ENCODE assay signal across 14 cellular contexts in the genomic region with DNA sequence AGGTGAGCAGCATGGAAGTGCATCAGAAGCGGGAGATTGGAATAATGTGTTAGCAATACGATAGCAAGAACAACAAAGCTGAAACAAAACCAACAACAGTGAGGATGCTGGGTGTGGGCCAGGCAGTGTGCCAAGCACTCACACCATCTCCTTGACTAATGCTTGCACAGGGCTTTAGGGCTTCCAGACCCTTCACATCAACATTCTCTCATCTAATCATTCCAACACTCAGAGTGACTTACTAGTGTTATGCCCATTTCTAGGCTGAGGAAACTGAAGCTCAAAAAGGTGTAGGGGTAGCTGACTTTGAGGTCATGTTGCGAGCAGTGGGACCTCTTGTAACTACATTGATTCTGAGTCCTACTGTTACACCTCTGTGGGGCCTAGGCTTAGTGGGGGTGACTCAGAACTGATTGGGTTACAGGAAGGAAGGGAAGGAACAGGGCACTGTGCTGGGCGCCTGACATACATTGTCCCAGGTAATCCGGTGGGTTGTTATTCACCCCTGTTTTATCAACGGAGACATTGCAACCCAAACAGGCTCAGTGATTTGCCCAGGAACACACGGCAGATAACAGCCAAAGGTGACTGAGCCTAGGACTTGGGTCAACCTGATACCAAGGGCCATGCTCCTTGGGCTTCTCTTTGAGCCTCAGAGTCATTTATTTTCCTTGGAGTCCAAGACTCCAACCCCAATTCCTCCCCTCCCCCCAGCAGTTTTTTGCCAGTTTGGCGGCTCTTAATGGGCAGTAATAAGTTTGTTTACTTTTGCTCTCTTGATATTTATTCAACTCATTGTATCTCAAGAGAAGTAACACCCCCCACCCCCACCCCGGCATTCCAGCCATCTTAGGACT. TPM values are rescaled to one million over a fixed set of nuclear protein-coding genes. Genes with fewer than 3 reads are reported as not detected.
A peak's percentile ranks its signal among the peaks of the same experiment; 100 is the strongest.
DNase-seq lines count a peak whose midpoint lies in the region; ATAC-seq, FAIRE-seq and TF ChIP-seq lines count a peak whose summit lies in the region.
"Had no signal": no experiment of that assay in that cellular context is flagged by ENCODE, and none has a peak within 500 bp of the region (broad histone marks: within the 10 kb centered on the region; RNA-seq: fewer than 3 reads in every experiment).

No MANE protein-coding gene starts in this region.

- intact Hi-C loops in endothelial cell of umbilical vein (cut with micrococcal nuclease) (no loop called here), psoas muscle (cut with DNase I) (no loop called here)

- TF ChIP-seq POLR2A in endothelial cell of umbilical vein (IDR thresholded peaks at IDR 0.05; ENCODE audit: low read depth, low read length), result no peak

- H3K9me1 ChIP-seq in endothelial cell of umbilical vein (replicated peaks; ENCODE audit: control insufficient read depth, extremely low read depth, insufficient read depth, low read length), result no peaks in the 10 kb centered on the region

- no peaks in the 10 kb centered on the region for H4K20me1 ChIP-seq in endothelial cell of umbilical vein (replicated peaks; ENCODE audit: control insufficient read depth, extremely low read depth, insufficient read depth, low read length)

- ATAC-seq in psoas muscle, result no peak
- ATAC-seq: left colon had no signal

- H3K56ac ChIP-seq in mesendoderm (ENCODE audit: low read length), result no peak overlapping the region

- no peaks in the 10 kb centered on the region for H3K9me3 ChIP-seq in endothelial cell of umbilical vein (replicated peaks; ENCODE audit: control insufficient read depth, insufficient read depth, low read length)
- no peaks in the 10 kb centered on the region for H3K9me3 ChIP-seq in psoas muscle
- H3K9me3 ChIP-seq: tibial nerve had no signal

- peak overlapping the region; percentile 94 for H3K23ac ChIP-seq in mesendoderm (ENCODE audit: low read length)

- H3K9ac ChIP-seq in endothelial cell of umbilical vein (replicated peaks; ENCODE audit: extremely low read depth, insufficient read depth, low read length), result no peak overlapping the region
- H3K9ac ChIP-seq in mesendoderm (ENCODE audit: low read length), result no peak overlapping the region

- H4K5ac ChIP-seq in mesendoderm (ENCODE audit: low read length), result no peak overlapping the region

- no peak overlapping the region for H3K4me3 ChIP-seq in LNCaP clone FGC (ENCODE audit: low read depth, low read length)
- H3K4me3 ChIP-seq in endothelial cell of umbilical vein (replicated peaks in 1 of 3; ENCODE audit: insufficient read depth in 1 of 3, low read depth in 1 of 3, low read length in 3 of 3), result no peak overlapping the region
- H3K4me3 ChIP-seq in mesendoderm (ENCODE audit: low read length), result no peak overlapping the region
- no peak overlapping the region for H3K4me3 ChIP-seq in psoas muscle
- H3K4me3 ChIP-seq: hepatocyte, tibial nerve had no signal

- DNase-seq in LNCaP clone FGC (ENCODE audit: low read depth) (peak; percentile 32), endothelial cell of umbilical vein (ENCODE audit: low read depth, low spot score) (peak; percentile 41), mesendoderm (no peak), NCI-H128 (lab: John Stamatoyannopoulos, UW; ENCODE audit: unreplicated experiment) (no peak), NCI-H1048 (lab: John Stamatoyannopoulos, UW) (no peak), NCI-H82 (lab: John Stamatoyannopoulos, UW) (no peak), psoas muscle (no peak)
- DNase-seq: left colon, naive B cell had no signal

- H3K4ac ChIP-seq in mesendoderm (ENCODE audit: low read depth, low read length), result no peak overlapping the region

- FAIRE-seq in endothelial cell of umbilical vein (lab: Jason Lieb, UNC), result peak; percentile 90
- FAIRE-seq: D721Med, GM18507 had no signal

- dilution Hi-C loops in endothelial cell of umbilical vein (cut with MboI; ENCODE audit: extremely low pct_ligation_motif_present, low sequenced_read_pairs), result no loop called here

- CTCF ChIA-PET in endothelial cell of umbilical vein (lab: Charles Lee), result interaction anchor here (1.0 to 1.8 kb wide), 4 partner anchors 9 to 24 kb away, joined by 3 to 6 read pairs (median 4); no protein-coding TSS in a partner anchor

- H3K4me2 ChIP-seq in endothelial cell of umbilical vein (ENCODE audit: insufficient read depth, low read length) (peak overlapping the region; percentile 49), mesendoderm (ENCODE audit: low read length) (no peak overlapping the region)
- H3K4me2 ChIP-seq: hepatocyte had no signal

- no peak overlapping the region for H4K8ac ChIP-seq in mesendoderm (ENCODE audit: low read depth, low read length)

- no peak overlapping the region for H2BK15ac ChIP-seq in mesendoderm (replicated peaks; ENCODE audit: low read depth)

- H3K27me3 ChIP-seq in endothelial cell of umbilical vein (ENCODE audit: control insufficient read depth in 2 of 2, insufficient read depth in 2 of 2, low read length in 2 of 2) (no peaks in the 10 kb centered on the region), mesendoderm (ENCODE audit: insufficient read depth, low read length, poor library complexity) (no peaks in the 10 kb centered on the region), psoas muscle (ENCODE audit: insufficient read depth in 3 of 3, low read length in 2 of 3) (no peaks in the 10 kb centered on the region)
- H3K27me3 ChIP-seq: hepatocyte, tibial nerve had no signal

- WGBS in mesendoderm (ENCODE audit: extremely low coverage, insufficient coverage, low lambda C conversion rate), result no CpG with 5 or more reads among the region's 9 CpGs
- WGBS in psoas muscle, 3 donors, result 86 to 89% (median 89%) methylated on average over 9 of the region's 9 CpGs

- no TSS peak for BruUV-seq in endothelial cell of umbilical vein (replicated peaks; lab: Mats Ljungman, UMichigan)

- H3K4me1 ChIP-seq in endothelial cell of umbilical vein (ENCODE audit: control insufficient read depth, extremely low read depth, insufficient read depth, low read length) (peaks cover 18% of the 10 kb centered on the region), mesendoderm (ENCODE audit: control insufficient read depth, low read depth, low read length) (peaks cover 8% of the 10 kb centered on the region), psoas muscle (peaks cover 69% of the 10 kb centered on the region)

- no peak overlapping the region for H2BK120ac ChIP-seq in mesendoderm (ENCODE audit: low read depth, low read length)

- peak overlapping the region; percentile 28; the same call in 1 of the 2 replicates for H3K27ac ChIP-seq in C4-2B
- no peak overlapping the region for H3K27ac ChIP-seq in endothelial cell of umbilical vein (ENCODE audit: insufficient read depth, low read depth, low read length)
- no peak overlapping the region for H3K27ac ChIP-seq in mesendoderm (ENCODE audit: low read depth, low read length)
- no peak overlapping the region for H3K27ac ChIP-seq in psoas muscle
- H3K27ac ChIP-seq: hepatocyte had no signal

- H3K36me3 ChIP-seq in endothelial cell of umbilical vein (ENCODE audit: control insufficient read depth in 2 of 2, extremely low read depth in 1 of 2, insufficient read depth in 2 of 2, low read length in 2 of 2), result peaks cover 0 to 2% of the 10 kb centered on the region in 2 experiments
- H3K36me3 ChIP-seq in mesendoderm (ENCODE audit: control insufficient read depth, insufficient read depth, low read length), result no peaks in the 10 kb centered on the region
- H3K36me3 ChIP-seq in psoas muscle (ENCODE audit: insufficient read depth in 1 of 2, low read depth in 1 of 2), result peaks cover 0 to 20% of the 10 kb centered on the region in 2 donors

- H3K79me2 ChIP-seq in endothelial cell of umbilical vein (ENCODE audit: control insufficient read depth, insufficient read depth, low read length) (no peaks in the 10 kb centered on the region), mesendoderm (ENCODE audit: control insufficient read depth, insufficient read depth, low read length) (no peaks in the 10 kb centered on the region)
- H3K79me2 ChIP-seq: hepatocyte had no signal

- POLR2A ChIA-PET in endothelial cell of umbilical vein (lab: Charles Lee), result no interaction called here

- H2AK5ac ChIP-seq in mesendoderm (ENCODE audit: low read length), result peak overlapping the region; percentile 11

- H2BK5ac ChIP-seq in mesendoderm (ENCODE audit: low read length), result no peak overlapping the region

- TF ChIP-seq CTCF in C4-2B (conservative IDR thresholded peaks at IDR 0.05) (no peak), LNCaP clone FGC (IDR thresholded peaks at IDR 0.05; ENCODE audit: control insufficient read depth, extremely low read depth, insufficient read depth) (no peak), endothelial cell of umbilical vein (IDR thresholded peaks at IDR 0.05; ENCODE audit: extremely low read depth in 1 of 2, insufficient read depth in 1 of 2, low read depth in 1 of 2, low read length in 2 of 2) (no peak), psoas muscle (IDR thresholded peaks at IDR 0.05) (no peak)

- no peaks in the 10 kb centered on the region for H3K79me1 ChIP-seq in mesendoderm (ENCODE audit: low read length)

- no peak overlapping the region for H2AFZ ChIP-seq in endothelial cell of umbilical vein (ENCODE audit: low read depth, low read length)
- H2AFZ ChIP-seq: hepatocyte had no signal

- no peak overlapping the region for H3K18ac ChIP-seq in mesendoderm (ENCODE audit: low read length)

TF ChIP-seq in endothelial cell of umbilical vein, 7 proteins besides CTCF, POLR2A, EP300 and RAD21 (continues in another document):
- TF ChIP-seq POLR2AphosphoS5 (IDR thresholded peaks at IDR 0.05; ENCODE audit: insufficient read depth, low read depth, low read length), result peak; percentile 16
- TF ChIP-seq MYC (IDR thresholded peaks at IDR 0.05; ENCODE audit: low read depth, low read length), result no peak
- no peak for TF ChIP-seq EZH2 (IDR thresholded peaks at IDR 0.05; ENCODE audit: borderline replicate concordance, low read depth, low read length, severe bottlenecking)
- TF ChIP-seq GATA2 (IDR thresholded peaks at IDR 0.05; ENCODE audit: insufficient read depth, insufficient read length, low read depth, low read length), result peak; percentile 78
- no peak for TF ChIP-seq MAX (IDR thresholded peaks at IDR 0.05; ENCODE audit: insufficient read depth, insufficient read length)

RNA-seq across cellular contexts. Expression of gene ANGPTL2, which starts 9.5 kb away (rescaled TPM):
- total RNA-seq in endothelial cell of umbilical vein, result 21.8 and 24.5 TPM in 2 replicates
- 15.1 and 15.5 TPM in 2 replicates for polyA plus RNA-seq in endothelial cell of umbilical vein
- 14.8 and 17.3 TPM in 2 replicates for polyA plus RNA-seq in endothelial cell of umbilical vein (2011; cell fraction: cytosol; rRNA removed)
- polyA plus RNA-seq in endothelial cell of umbilical vein (2011; cell fraction: nucleus; rRNA removed), result 8.7 and 10.6 TPM in 2 replicates
- 19.5 and 22.0 TPM in 2 replicates for polyA plus RNA-seq in endothelial cell of umbilical vein (2012)
- 16.1 and 17.2 TPM in 2 replicates for polyA minus RNA-seq in endothelial cell of umbilical vein
- polyA minus RNA-seq in endothelial cell of umbilical vein (2011; cell fraction: cytosol; rRNA and poly(A)+ RNA removed), result not detected
- polyA minus RNA-seq in endothelial cell of umbilical vein (2011; cell fraction: nucleus; rRNA and poly(A)+ RNA removed), result 4.5 and 6.0 TPM in 2 replicates
- 5.8 TPM for polyA plus RNA-seq in mesendoderm (2013, experiment 1 of 2)
- polyA plus RNA-seq in mesendoderm (2013, experiment 2 of 2), result 6.1 TPM
- total RNA-seq in psoas muscle, result 100 to 1,000 TPM in 1 of 4 donors, 10 to 100 TPM in 3; 12.6 to 208 (median 19.0) TPM
- polyA plus RNA-seq in psoas muscle, result 10 to 100 TPM in 2 of 3 donors, 1 to 10 TPM in 1; 8.9 to 22.3 (median 11.2) TPM

Comparison
In these comparisons a context has a peak if more than half of its experiments do, and no peak if none do; other contexts are left out.
1. DNase-seq: peak in LNCaP clone FGC (single experiment) and endothelial cell of umbilical vein (single experiment); none in mesendoderm (single experiment), NCI-H128 (single experiment), NCI-H1048 (single experiment), NCI-H82 (single experiment) and psoas muscle (0 of 2).